13 cellular contexts compared by ENCODE assay signal in the genomic region with DNA sequence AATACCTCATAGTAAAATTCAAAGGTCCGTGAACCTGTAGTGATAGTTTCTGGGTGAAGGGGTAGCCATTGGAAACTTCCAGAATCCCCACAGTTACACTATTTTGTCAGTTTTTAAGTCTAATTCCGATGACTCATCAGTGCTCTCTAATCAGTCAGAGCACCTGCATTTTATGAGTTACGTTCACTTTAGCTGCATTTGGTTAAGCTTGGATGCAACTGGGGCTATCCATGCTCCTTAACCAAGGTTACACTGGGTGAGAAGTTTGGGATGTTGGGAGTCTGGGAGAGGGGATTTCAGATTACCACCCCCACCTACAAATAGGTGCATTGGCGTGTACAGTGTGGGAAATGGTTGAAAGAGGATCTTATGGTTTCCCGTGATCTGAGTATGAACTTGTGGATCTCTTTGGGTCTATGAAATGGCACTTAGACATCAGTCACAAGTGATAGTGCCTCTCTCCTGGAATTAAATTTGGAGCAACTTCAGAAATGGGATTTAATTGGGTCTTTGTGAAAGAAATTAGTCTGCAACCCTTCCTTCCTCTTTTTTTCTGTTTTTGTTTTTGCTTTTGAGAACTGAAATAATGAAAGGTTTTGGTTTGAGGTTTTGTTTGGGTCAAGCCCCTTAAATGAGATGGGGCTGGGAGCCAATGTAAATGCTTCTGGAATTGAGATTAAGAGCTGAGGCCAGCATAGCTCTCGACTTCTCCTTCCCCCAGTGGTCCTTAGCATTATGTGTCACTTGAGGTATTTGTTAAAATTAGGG. TPM values are rescaled to one million over a fixed set of nuclear protein-coding genes. Genes with fewer than 3 reads are reported as not detected.
DNase-seq lines count a peak whose midpoint lies in the region; ATAC-seq, FAIRE-seq and TF ChIP-seq lines count a peak whose summit lies in the region.
"Had no signal": no experiment of that assay in that cellular context is flagged by ENCODE, and none has a peak within 500 bp of the region (broad histone marks: within the 10 kb centered on the region; RNA-seq: fewer than 3 reads in every experiment).

No MANE protein-coding gene starts in this region.

- DNase-seq in A549 (ENCODE audit: low read depth in 1 of 2, low spot score in 1 of 2) (no peak), PC-9 (peak in 1 of 2 experiments; percentile 65), fibroblast of lung (ENCODE audit: low read depth in 2 of 2) (peak in 1 of 2 donors; percentile 40), thyroid gland (no peak), SHP77 treated with DMSO at 0.1 percent for 48 hours (lab: John Stamatoyannopoulos, UW) (no peak)
- DNase-seq: activated T-cell treated with anti-CD3 and anti-CD28 coated beads, Interleukin-2, amount 50 U/mL, for 4 hours; amniotic stem cell; NCI-H1417 treated with DMSO at 0.1 percent for 48 hours; ovary had no signal

- H3K4me2 ChIP-seq in A549: peak overlapping the region; percentile 86; the same call in 2 of the 3 replicates
- peak overlapping the region; percentile 73 for H3K4me2 ChIP-seq in PC-9
- no peak overlapping the region for H3K4me2 ChIP-seq in fibroblast of lung (ENCODE audit: extremely low read depth, insufficient read depth, low read length)

- CTCF ChIA-PET in A549 (lab: Yijun Ruan, JAX): interaction anchor here (0.8 to 5.6 kb wide), 6 partner anchors 11 to 247 kb away, joined by 3 to 68 read pairs (median 15); no protein-coding TSS in a partner anchor
- CTCF ChIA-PET in PC-9 (lab: Charles Lee): interaction anchor here (0.5 to 1.1 kb wide), 2 partner anchors 17 to 285 kb away, joined by 3 to 16 read pairs; no protein-coding TSS in a partner anchor

- no peak overlapping the region for H2AFZ ChIP-seq in PC-9
- no peak overlapping the region for H2AFZ ChIP-seq in fibroblast of lung (ENCODE audit: low read length)

- H3K9ac ChIP-seq in fibroblast of lung (ENCODE audit: insufficient read depth, low read length): no peak overlapping the region

- TF ChIP-seq EP300 in A549 (IDR thresholded peaks at IDR 0.05): no peak

- no peak for TF ChIP-seq RAD21 in A549 (conservative IDR thresholded peaks at IDR 0.05 in 1 of 2, IDR thresholded peaks at IDR 0.05 in 1 of 2)

- POLR2A ChIA-PET in A549 (lab: Yijun Ruan, JAX) (interaction anchor here (5.8 kb wide), 1 partner anchor 11 kb away, joined by 81 read pairs; no protein-coding TSS in a partner anchor), PC-9 (lab: Charles Lee; ENCODE audit: unreplicated experiment) (interaction anchor here (0.6 kb wide), 1 partner anchor 32 kb away, joined by 5 read pairs; a partner anchor contains a TSS)

- no peaks in the 10 kb centered on the region for H4K20me1 ChIP-seq in PC-9 (ENCODE audit: insufficient read depth)
- no peaks in the 10 kb centered on the region for H4K20me1 ChIP-seq in fibroblast of lung (ENCODE audit: control insufficient read depth, extremely low read depth, insufficient read depth, low read length)

- peaks cover 82% of the 10 kb centered on the region for H3F3A ChIP-seq in PC-9 (ENCODE audit: insufficient read depth, low read depth)

- ATAC-seq in A549: no peak
- ATAC-seq in GM21529 (IDR thresholded peaks at IDR 0.05; ENCODE audit: unreplicated experiment): peak; percentile 35
- ATAC-seq in SK-N-SH treated with all-trans-retinoic acid at 6 μM for 48 hours: no peak
- no peak for ATAC-seq in GM19463 (IDR thresholded peaks at IDR 0.05; ENCODE audit: unreplicated experiment)
- ATAC-seq: activated T-cell treated with anti-CD3 and anti-CD28 coated beads, Interleukin-2, amount 50 U/mL, for 4 hours had no signal

- H3K9me3 ChIP-seq in A549: peaks cover 7% of the 10 kb centered on the region; the same call in 1 of the 3 replicates
- no peaks in the 10 kb centered on the region for H3K9me3 ChIP-seq in PC-9 (ENCODE audit: insufficient read depth, low read depth)
- H3K9me3 ChIP-seq in fibroblast of lung (ENCODE audit: control insufficient read depth, insufficient read depth, low read depth, low read length): no peaks in the 10 kb centered on the region
- no peaks in the 10 kb centered on the region for H3K9me3 ChIP-seq in thyroid gland
- H3K9me3 ChIP-seq: ovary had no signal

- 83% methylated on average over 6 of the region's 6 CpGs for WGBS in A549 (ENCODE audit: missing lambda C conversion rate)
- WGBS in thyroid gland, 2 donors: 87% methylated on average over 6 of the region's 6 CpGs

- intact Hi-C loops in PC-9 (cut with micrococcal nuclease; ENCODE audit: unreplicated experiment) (loop anchor here (5.0 kb wide), 1 partner anchor 740 kb away; no protein-coding TSS in a partner anchor), thyroid gland (cut with DNase I) (no loop called here)

- no peak for FAIRE-seq in A549 (lab: Jason Lieb, UNC)

- TF ChIP-seq POLR2A in A549 (IDR thresholded peaks at IDR 0.05; ENCODE audit: low read length) (no peak), thyroid gland (IDR thresholded peaks at IDR 0.05) (no peak)

- H3K79me2 ChIP-seq in PC-9 (ENCODE audit: low read depth): peaks cover 60% of the 10 kb centered on the region
- no peaks in the 10 kb centered on the region for H3K79me2 ChIP-seq in fibroblast of lung (ENCODE audit: control insufficient read depth, insufficient read depth, low read length)

- no peaks in the 10 kb centered on the region for H3K9me2 ChIP-seq in PC-9 (ENCODE audit: insufficient read depth)

- BruUV-seq in PC-9 (replicated peaks; lab: Mats Ljungman, UMichigan): no TSS peak

- H3K36me3 ChIP-seq in PC-9 (ENCODE audit: low read depth) (peaks cover 73% of the 10 kb centered on the region), fibroblast of lung (ENCODE audit: control insufficient read depth, insufficient read depth, low read length) (no peaks in the 10 kb centered on the region), thyroid gland (no peaks in the 10 kb centered on the region)
- H3K36me3 ChIP-seq: ovary had no signal

- H3K4me3 ChIP-seq in A549 (no peak overlapping the region), PC-9 (no peak overlapping the region), fibroblast of lung (replicated peaks in 1 of 4; ENCODE audit: control extremely low read depth in 1 of 4, insufficient read depth in 1 of 4, low read depth in 3 of 4, low read length in 4 of 4) (no peak overlapping the region), thyroid gland (replicated peaks in 1 of 3) (no peak overlapping the region)
- H3K4me3 ChIP-seq: ovary had no signal

- peaks cover 51% of the 10 kb centered on the region for H3K4me1 ChIP-seq in A549
- H3K4me1 ChIP-seq in PC-9 (replicated peaks; ENCODE audit: insufficient read depth): peaks cover 79% of the 10 kb centered on the region
- H3K4me1 ChIP-seq in fibroblast of lung (ENCODE audit: control insufficient read depth, extremely low read depth, insufficient read depth, low read length): peaks cover 16% of the 10 kb centered on the region
- no peaks in the 10 kb centered on the region for H3K4me1 ChIP-seq in thyroid gland

- peak overlapping the region; percentile 94 to 99 for H3K27ac ChIP-seq in A549
- H3K27ac ChIP-seq in PC-9: peak overlapping the region; percentile 95
- peak overlapping the region; percentile 72 for H3K27ac ChIP-seq in fibroblast of lung (ENCODE audit: insufficient read depth, low read length)
- no peak overlapping the region for H3K27ac ChIP-seq in thyroid gland
- H3K27ac ChIP-seq: ovary had no signal

- H3K27me3 ChIP-seq in PC-9 (ENCODE audit: insufficient read depth, low read depth) (no peaks in the 10 kb centered on the region), fibroblast of lung (ENCODE audit: control insufficient read depth, insufficient read depth, low read length) (no peaks in the 10 kb centered on the region), thyroid gland (no peaks in the 10 kb centered on the region)
- H3K27me3 ChIP-seq: ovary had no signal

- TF ChIP-seq CTCF in A549 (IDR thresholded peaks at IDR 0.05) (no peak), PC-9 (conservative IDR thresholded peaks at IDR 0.05) (no peak), fibroblast of lung (conservative IDR thresholded peaks at IDR 0.05 in 1 of 2, IDR thresholded peaks at IDR 0.05 in 1 of 2; ENCODE audit: low read depth in 1 of 2, low read length in 2 of 2) (no peak), thyroid gland (IDR thresholded peaks at IDR 0.05) (no peak)

TF ChIP-seq in A549, 52 proteins besides CTCF, POLR2A, EP300 and RAD21:
- TF ChIP-seq MYC (IDR thresholded peaks at IDR 0.05; ENCODE audit: borderline replicate concordance, low read length): no peak
- TF ChIP-seq TFCP2L1 (CRISPR knock-in tag; IDR thresholded peaks at IDR 0.05): no peak
- TF ChIP-seq ESRRA (IDR thresholded peaks at IDR 0.05; ENCODE audit: borderline replicate concordance, low read length): no peak
- peak; percentile 58 for TF ChIP-seq MAFK (IDR thresholded peaks at IDR 0.05; ENCODE audit: partially characterized antibody)
- TF ChIP-seq POLR2AphosphoS2 (conservative IDR thresholded peaks at IDR 0.05; ENCODE audit: low read length): no peak
- no peak for TF ChIP-seq EHF (CRISPR knock-in tag; IDR thresholded peaks at IDR 0.05)
- TF ChIP-seq HOXB13 (CRISPR knock-in tag; IDR thresholded peaks at IDR 0.05; ENCODE audit: low read depth): no peak
- no peak for TF ChIP-seq FOSL2 (IDR thresholded peaks at IDR 0.05)
- TF ChIP-seq FOSL2 (CRISPR knock-in tag; IDR thresholded peaks at IDR 0.05): peak; percentile 83

TF ChIP-seq in SK-N-SH treated with all-trans-retinoic acid at 6 μM for 48 hours, 23 proteins besides CTCF, POLR2A, EP300 and RAD21 (continues in another document):
- TF ChIP-seq ZFP30 (CRISPR knock-in tag; IDR thresholded peaks at IDR 0.05): no peak
- no peak for TF ChIP-seq ZNF8 (CRISPR knock-in tag; IDR thresholded peaks at IDR 0.05)
- TF ChIP-seq ARNTL (CRISPR knock-in tag; IDR thresholded peaks at IDR 0.05; ENCODE audit: borderline replicate concordance, low read depth): no peak

RNA-seq across cellular contexts. Expression of a gene that starts 31.5 kb away (rescaled TPM):
- 4.9 and 5.4 TPM in 2 replicates for polyA plus RNA-seq in A549 (2011; rRNA removed)
- polyA plus RNA-seq in A549 (2012; cell fraction: cytosol; rRNA removed): 0.96 and 1.3 TPM in 2 replicates
- 1.0 TPM in 2 replicates for polyA plus RNA-seq in A549 (2012; cell fraction: nucleus; rRNA removed)
- 6.0 to 7.8 TPM (median 7.0 TPM) in 3 replicates for polyA plus RNA-seq in A549 (2017; fragmentation: RNase III; extraction: RNeasy Plus Mini Kit Qiagen cat#74134 plus additional on column Dnase treatment)
- polyA minus RNA-seq in A549 (2011; rRNA and poly(A)+ RNA removed): 19.9 and 22.1 TPM in 2 replicates
- 85.7 and 118 TPM in 2 replicates for total RNA-seq in PC-9 (2021)
- total RNA-seq in fibroblast of lung: not detected in 2 replicates
- 0.02 and 0.51 TPM in 2 replicates for polyA plus RNA-seq in fibroblast of lung
- 0.06 and 0.42 TPM in 2 replicates for polyA plus RNA-seq in fibroblast of lung (2012)
- 3.7 TPM in 1 of 2 replicates, not detected in the other for polyA minus RNA-seq in fibroblast of lung (ENCODE audit: low replicate concordance)
- total RNA-seq in thyroid gland: 10 to 100 TPM in 2 of 4 donors, 1 to 10 TPM in 2; 3.8 to 13.9 (median 8.1) TPM
- total RNA-seq: H4 had no signal

Comparison
In these comparisons a context has a peak if more than half of its experiments do, and no peak if none do; other contexts are left out.
1. H3K27ac ChIP-seq: peak in A549 (2 of 2), PC-9 (single experiment) and fibroblast of lung (single experiment); none in thyroid gland (0 of 3).